27 cellular contexts compared by ENCODE assay signal in genomic region chrX:17017134-17017533, GRCh38.
DNase-seq lines count a peak whose midpoint lies in the region; ATAC-seq, FAIRE-seq and TF ChIP-seq lines count a peak whose summit lies in the region.
"Had no signal": no experiment of that assay in that cellular context is flagged by ENCODE, and none has a peak within 500 bp of the region (broad histone marks: within the 10 kb centered on the region; RNA-seq: fewer than 3 reads in every experiment).

No MANE protein-coding gene starts in this region.

- H3K36me3 ChIP-seq in astrocyte (ENCODE audit: insufficient read depth, low read length) (no peaks in the 10 kb centered on the region), pancreas (no peaks in the 10 kb centered on the region), adrenal gland (replicated peaks in 1 of 2) (no peaks in the 10 kb centered on the region)
- H3K36me3 ChIP-seq: BLaER1 treated with 17β-estradiol and CSF1 and Interleukin-3, amounts not matched to agents 10 nM and 100 nM had no signal

- 61 to 93% methylated on average over 4 of the region's 4 CpGs for WGBS in pancreas, 2 donors
- WGBS in adrenal gland, 4 donors: 55 to 98% (median 81%) methylated on average over 4 of the region's 4 CpGs

- intact Hi-C loops in left colon (cut with DNase I, micrococcal nuclease): no loop called here
- intact Hi-C loops in pancreas (cut with DNase I): no loop called here
- intact Hi-C loops in adrenal gland (cut with DNase I): no loop called here

- H4K20me1 ChIP-seq in astrocyte (ENCODE audit: insufficient read depth, low read length): no peaks in the 10 kb centered on the region
- H4K20me1 ChIP-seq: BLaER1 treated with 17β-estradiol and CSF1 and Interleukin-3, amounts not matched to agents 10 nM and 100 nM had no signal

- H3K27ac ChIP-seq in astrocyte (ENCODE audit: low read depth, low read length) (no peak overlapping the region), pancreas (no peak overlapping the region), adrenal gland (no peak overlapping the region)
- H3K27ac ChIP-seq: 22Rv1; A549; BLaER1 treated with 17β-estradiol and CSF1 and Interleukin-3, amounts not matched to agents 10 nM and 100 nM; C4-2B had no signal

- TF ChIP-seq POLR2A in adrenal gland (IDR thresholded peaks at IDR 0.05): no peak

- no peak overlapping the region for H3K4me2 ChIP-seq in astrocyte (ENCODE audit: low read length)
- H3K4me2 ChIP-seq: A549; BLaER1 treated with 17β-estradiol and CSF1 and Interleukin-3, amounts not matched to agents 10 nM and 100 nM had no signal

- ATAC-seq in left colon (peak; percentile 84), pancreas (no peak), HG02973 (IDR thresholded peaks at IDR 0.05; ENCODE audit: unreplicated experiment) (no peak)
- ATAC-seq: A549; CD8-positive, alpha-beta T cell; GM12878 had no signal

- no peaks in the 10 kb centered on the region for H3K4me1 ChIP-seq in astrocyte (ENCODE audit: insufficient read depth, low read length)
- no peaks in the 10 kb centered on the region for H3K4me1 ChIP-seq in pancreas
- H3K4me1 ChIP-seq in adrenal gland (replicated peaks in 1 of 2): no peaks in the 10 kb centered on the region
- H3K4me1 ChIP-seq: A549, Caco-2 had no signal

- no peaks in the 10 kb centered on the region for H3K79me2 ChIP-seq in astrocyte (ENCODE audit: insufficient read depth, low read length)

- H3K9ac ChIP-seq in astrocyte (ENCODE audit: low read length): no peak overlapping the region
- H3K9ac ChIP-seq: BLaER1 treated with 17β-estradiol and CSF1 and Interleukin-3, amounts not matched to agents 10 nM and 100 nM had no signal

- FAIRE-seq in astrocyte (lab: Jason Lieb, UNC) (peak; percentile 59), pancreas (lab: Jason Lieb, UNC) (peak; percentile 73)
- FAIRE-seq: A549, D721Med, GM12878, GM12892, GM18507 had no signal

- no peaks in the 10 kb centered on the region for H3K9me3 Mint-ChIP-seq in astrocyte (ENCODE audit: unreplicated experiment)
- H3K9me3 Mint-ChIP-seq: CD4-positive, alpha-beta T cell; CD8-positive, alpha-beta T cell had no signal

- H3K27me3 Mint-ChIP-seq in astrocyte (ENCODE audit: low read depth, unreplicated experiment): no peaks in the 10 kb centered on the region
- H3K27me3 Mint-ChIP-seq: B cell; CD4-positive, alpha-beta T cell had no signal

- H3K4me1 Mint-ChIP-seq in astrocyte (ENCODE audit: low read depth, unreplicated experiment): peaks cover 2% of the 10 kb centered on the region

- H3K4me3 ChIP-seq in astrocyte (ENCODE audit: insufficient read depth, low read depth, low read length) (no peak overlapping the region), pancreas (no peak overlapping the region), adrenal gland (no peak overlapping the region)
- H3K4me3 ChIP-seq: A549; BLaER1 treated with 17β-estradiol and CSF1 and Interleukin-3, amounts not matched to agents 10 nM and 100 nM; GM12878 had no signal

- H3K27me3 ChIP-seq in astrocyte (ENCODE audit: insufficient read depth, low read length) (no peaks in the 10 kb centered on the region), pancreas (no peaks in the 10 kb centered on the region), adrenal gland (no peaks in the 10 kb centered on the region)

- H3K27ac Mint-ChIP-seq in astrocyte (ENCODE audit: unreplicated experiment): no peak overlapping the region
- H3K27ac Mint-ChIP-seq: B cell; CD4-positive, alpha-beta T cell; CD8-positive, alpha-beta T cell had no signal

- no peak overlapping the region for H3K4me3 Mint-ChIP-seq in astrocyte (ENCODE audit: unreplicated experiment)
- H3K4me3 Mint-ChIP-seq: B cell; CD4-positive, alpha-beta T cell; CD8-positive, alpha-beta T cell had no signal

- H3K9me3 ChIP-seq in astrocyte (ENCODE audit: insufficient read depth, low read depth, low read length) (no peaks in the 10 kb centered on the region), pancreas (no peaks in the 10 kb centered on the region), adrenal gland (replicated peaks in 1 of 3) (no peaks in the 10 kb centered on the region)
- H3K9me3 ChIP-seq: A549; BLaER1 treated with 17β-estradiol and CSF1 and Interleukin-3, amounts not matched to agents 10 nM and 100 nM; Caco-2 had no signal

- DNase-seq in NCI-H69 (lab: John Stamatoyannopoulos, UW) (peak; percentile 10), astrocyte (ENCODE audit: low read depth) (no peak), left colon (no peak), pancreas (no peak), SW480 (ENCODE audit: low spot score) (no peak), adrenal gland (no peak)
- DNase-seq: AML-193; Caco-2; Calu3; CD4-positive, alpha-beta T cell; CD8-positive, alpha-beta T cell; DMS153; DMS53; DMS79; DND-41; EL; GDM1 had no signal

- H3K36me3 Mint-ChIP-seq in astrocyte (ENCODE audit: low read depth, unreplicated experiment): no peaks in the 10 kb centered on the region
- H3K36me3 Mint-ChIP-seq: CD8-positive, alpha-beta T cell had no signal

- no peak overlapping the region for H2AFZ ChIP-seq in astrocyte (ENCODE audit: low read depth, low read length)

- TF ChIP-seq CTCF in astrocyte (IDR thresholded peaks at IDR 0.05; ENCODE audit: insufficient read depth, low read depth, low read length) (no peak), pancreas (IDR thresholded peaks at IDR 0.05) (no peak), adrenal gland (IDR thresholded peaks at IDR 0.05) (no peak)
